Comparison of ENCODE assay signal across 30 cellular contexts in genomic region chr2:29046321-29046720, GRCh38. TPM values are rescaled to one million over a fixed set of nuclear protein-coding genes. Genes with fewer than 3 reads are reported as not detected.
"Had no signal": no experiment of that assay in that cellular context is flagged by ENCODE, and none has a peak within 500 bp of the region (broad histone marks: within the 10 kb centered on the region; RNA-seq: fewer than 3 reads in every experiment).

No MANE protein-coding gene starts in this region.

- H3K9me3 ChIP-seq: body of pancreas, esophagus muscularis mucosa, gastrocnemius medialis, heart left ventricle had no signal

- H3K4me1 ChIP-seq: foreskin keratinocyte, gastrocnemius medialis had no signal

- ATAC-seq: activated CD8-positive, alpha-beta T cell treated with anti-CD3 and anti-CD28 coated beads for 36 hours; activated T-cell treated with anti-CD3 and anti-CD28 coated beads, Interleukin-2, amount 50 U/mL, for 4 hours; activated T-helper 17 cell treated with anti-CD3 and anti-CD28 coated beads, Interleukin-2, amount 50 U/mL, for 72 hours; body of pancreas; effector memory CD8-positive, alpha-beta T cell; foreskin keratinocyte; gastrocnemius medialis; heart left ventricle; T-helper 17 cell; WTC11 had no signal

- H3K27me3 ChIP-seq: body of pancreas, esophagus muscularis mucosa, foreskin keratinocyte, gastrocnemius medialis, heart left ventricle had no signal

- DNase-seq: activated CD4-positive, alpha-beta T cell treated with anti-CD3 and anti-CD28 coated beads for 48 hours; activated CD4-positive, alpha-beta T cell treated with anti-CD3 and anti-CD28 coated beads, Interleukin-2, amount 50 U/mL, for 1 hour; activated CD4-positive, alpha-beta T cell treated with anti-CD3 and anti-CD28 coated beads, Interleukin-2, amount 50 U/mL, for 48 hours; activated CD8-positive, alpha-beta memory T cell treated with anti-CD3 and anti-CD28 coated beads for 24 hours; activated CD8-positive, alpha-beta T cell treated with anti-CD3 and anti-CD28 coated beads for 36 hours; activated effector memory CD4-positive, alpha-beta T cell treated with Interleukin-2 at 50 U/mL for 16 hours; activated gamma-delta T cell treated with Interleukin-2 at 50 U/mL for 16 hours; activated naive CD4-positive, alpha-beta T cell treated with anti-CD3 and anti-CD28 coated beads, Interleukin-2, amount 50 U/mL, for 16 hours; activated naive CD4-positive, alpha-beta T cell treated with Interleukin-2 at 50 U/mL for 16 hours; activated T-cell treated with anti-CD3 and anti-CD28 coated beads, Interleukin-2, amount 50 U/mL, for 4 hours; amniotic stem cell; anterior cingulate cortex; body of pancreas; caudate nucleus; cortex of kidney; dermis blood vessel endothelial cell; effector CD4-positive, alpha-beta T cell; effector memory CD8-positive, alpha-beta T cell; erythroblast; foreskin keratinocyte; gastrocnemius medialis; glutamatergic neuron; heart left ventricle; T-helper 1 cell; T-helper 17 cell; T1000 had no signal

- H3K27ac ChIP-seq: body of pancreas, esophagus muscularis mucosa, foreskin keratinocyte, gastrocnemius medialis, heart left ventricle had no signal

- H3K4me3 ChIP-seq: body of pancreas, esophagus muscularis mucosa, gastrocnemius medialis, heart left ventricle had no signal

RNA-seq across cellular contexts. Expression of gene PCARE, which starts 28.0 kb away (rescaled TPM):
- total RNA-seq: activated CD8-positive, alpha-beta T cell treated with anti-CD3 and anti-CD28 coated beads for 36 hours; activated T-cell treated with anti-CD3 and anti-CD28 coated beads, Interleukin-2, amount 50 U/mL, for 4 hours; activated T-helper 17 cell treated with anti-CD3 and anti-CD28 coated beads, Interleukin-2, amount 50 U/mL, for 72 hours; body of pancreas; chondrocyte; dermis blood vessel endothelial cell; esophagus muscularis mucosa; foreskin keratinocyte; T-helper 17 cell; WTC11 had no signal
- polyA plus RNA-seq: foreskin keratinocyte had no signal
